In genomic region chr1:168939131-168939946, GRCh38 we compare ENCODE assay signal across 1 cellular context.
A peak's percentile ranks its signal among the peaks of the same experiment; 100 is the strongest.
TF ChIP-seq lines count a peak whose summit lies in the region.

No MANE protein-coding gene starts in this region.

TF ChIP-seq in HEK293, 187 proteins besides CTCF, POLR2A, EP300 and RAD21 (continued from another document):
- peak; percentile 62 for TF ChIP-seq PRDM6 (tag by site-specific recombination; IDR thresholded peaks at IDR 0.05)
